8 cellular contexts compared by ENCODE assay signal in genomic region chr5:73519531-73520283, GRCh38.
A peak's percentile ranks its signal among the peaks of the same experiment; 100 is the strongest.
DNase-seq lines count a peak whose midpoint lies in the region; ATAC-seq, FAIRE-seq and TF ChIP-seq lines count a peak whose summit lies in the region.

No MANE protein-coding gene starts in this region.

- no peak overlapping the region for H3K4me3 ChIP-seq in astrocyte of the cerebellum (ENCODE audit: low read depth, low read length)

- FAIRE-seq in A204.1 (lab: Jason Lieb, UNC): peak; percentile 54
- peak; percentile 83 for FAIRE-seq in GM18507 (lab: Jason Lieb, UNC)

- in situ Hi-C loops in astrocyte of the cerebellum (cut with HindIII; ENCODE audit: low sequenced_read_pairs): no loop called here

- DNase-seq in GM18507 (ENCODE audit: extremely low spot score, insufficient read length, low read depth) (peak; percentile 62), NCI-H2029 (lab: John Stamatoyannopoulos, UW) (peak; percentile 74), T-helper 22 cell (ENCODE audit: low read depth) (peak; percentile 36), astrocyte of the cerebellum (ENCODE audit: low read depth) (peak; percentile 67), iPS DF 4.7 (ENCODE audit: extremely low read depth, low spot score) (peak; percentile 85), smooth muscle cell of the brain vasculature (ENCODE audit: low read depth, low spot score) (peak; percentile 51)

- TF ChIP-seq CTCF in astrocyte of the cerebellum (IDR thresholded peaks at IDR 0.05; ENCODE audit: low read depth, low read length, missing control alignments): peak; percentile 83

- peak; percentile 93 for ATAC-seq in HG02981 (IDR thresholded peaks at IDR 0.05; ENCODE audit: unreplicated experiment)
